In the genomic region with DNA sequence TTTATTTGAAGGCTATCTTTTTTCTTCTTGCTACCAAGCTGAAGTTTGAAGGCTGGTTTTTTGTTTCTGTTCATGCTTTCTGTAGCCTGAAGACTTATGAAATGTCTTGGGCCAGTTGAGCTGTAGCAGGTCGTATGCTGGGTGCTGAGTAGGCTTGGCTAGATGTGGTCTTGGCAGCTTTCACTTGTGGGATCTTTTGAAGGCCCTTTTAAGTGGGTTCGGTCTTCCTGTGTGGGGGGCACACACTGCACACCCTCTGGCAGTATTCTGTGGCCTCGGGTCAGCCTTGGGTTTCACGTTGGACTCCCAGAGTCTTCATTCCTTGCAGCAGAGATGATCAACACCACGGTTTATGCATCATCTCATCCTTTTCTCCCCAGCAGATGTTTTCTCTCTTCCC, we compare ENCODE assay signal across 27 cellular contexts. TPM values are rescaled to one million over a fixed set of nuclear protein-coding genes. Genes with fewer than 3 reads are reported as not detected.
A peak's percentile ranks its signal among the peaks of the same experiment; 100 is the strongest.
DNase-seq lines count a peak whose midpoint lies in the region; ATAC-seq and TF ChIP-seq lines count a peak whose summit lies in the region.
"Had no signal": no experiment of that assay in that cellular context is flagged by ENCODE, and none has a peak within 500 bp of the region (broad histone marks: within the 10 kb centered on the region; RNA-seq: fewer than 3 reads in every experiment).

No MANE protein-coding gene starts in this region.

- H3K9me2 ChIP-seq in OCI-LY7 (ENCODE audit: insufficient read depth, low read length) = no peaks in the 10 kb centered on the region

- no peak overlapping the region for H2AFZ ChIP-seq in OCI-LY7 (ENCODE audit: low read length)
- H2AFZ ChIP-seq: GM23248, parathyroid adenoma had no signal

- CTCF ChIA-PET in OCI-LY7 (lab: Charles Lee; ENCODE audit: unreplicated experiment) = no interaction called here

- H3K4me1 Mint-ChIP-seq in natural killer cell (peaks cover 59 to 71% of the 10 kb centered on the region in 2 donors), T-helper 17 cell (peaks cover 57% of the 10 kb centered on the region)
- H3K4me1 Mint-ChIP-seq in natural killer cell treated with Interleukin-12 subunit alpha and Interleukin-12 subunit beta and Interleukin-15 and Interleukin-18, amount 100 ng/mL, for 72 hours (ENCODE audit: low read depth in 2 of 2) = peaks cover 40 to 45% of the 10 kb centered on the region in 2 donors
- peaks cover 43 to 60% of the 10 kb centered on the region in 2 donors for H3K4me1 Mint-ChIP-seq in effector memory CD8-positive, alpha-beta T cell (ENCODE audit: low read depth in 2 of 2)
- H3K4me1 Mint-ChIP-seq: activated B cell treated with CpG ODN at 0.5 μM for 24 hours had no signal

- H3K4me2 ChIP-seq in OCI-LY7 (ENCODE audit: low read length) = no peak overlapping the region
- H3K4me2 ChIP-seq: smooth muscle cell had no signal

- peaks cover 36% of the 10 kb centered on the region; the same call in 1 of the 2 replicates for H3K79me2 ChIP-seq in OCI-LY7 (ENCODE audit: insufficient read depth, low read depth, low read length)

- H4K20me1 ChIP-seq in OCI-LY7 (ENCODE audit: insufficient read depth, low read length) = no peaks in the 10 kb centered on the region; the same call in 1 of the 2 replicates

- peaks cover 20% of the 10 kb centered on the region for H3K36me3 ChIP-seq in OCI-LY7 (ENCODE audit: insufficient read depth, low read length)
- H3K36me3 ChIP-seq: BE2C, right atrium auricular region, thoracic aorta, vagina had no signal

- DNase-seq in natural killer cell (no peak), T-helper 17 cell (no peak), OCI-LY7 (ENCODE audit: low spot score) (no peak)
- no peak for DNase-seq in natural killer cell treated with Interleukin-12 subunit alpha and Interleukin-12 subunit beta and Interleukin-15 and Interleukin-18, amount 100 ng/mL, for 72 hours (ENCODE audit: low spot score)
- DNase-seq in effector memory CD8-positive, alpha-beta T cell = no peak
- DNase-seq in activated CD8-positive, alpha-beta memory T cell treated with anti-CD3 and anti-CD28 coated beads, Interleukin-2, amount 50 U/mL, for 48 hours = no peak
- no peak for DNase-seq in activated CD4-positive, CD25-positive, alpha-beta regulatory T cell (lab: John Stamatoyannopoulos, UW)
- DNase-seq: activated B cell treated with CpG ODN at 0.5 μM for 24 hours; BE2C; Caco-2; caudate nucleus; DMS79; GF-D8; GM23248; mesenchymal stem cell; NCI-H187; NCI-H82; stimulated activated naive CD4-positive, alpha-beta T cell treated with Interleukin-2 at 50 U/mL for 16 hours had no signal

- H3K27me3 Mint-ChIP-seq in natural killer cell (ENCODE audit: low read depth in 2 of 2) = no peaks in the 10 kb centered on the region
- H3K27me3 Mint-ChIP-seq in natural killer cell treated with Interleukin-12 subunit alpha and Interleukin-12 subunit beta and Interleukin-15 and Interleukin-18, amount 100 ng/mL, for 72 hours = no peaks in the 10 kb centered on the region
- H3K27me3 Mint-ChIP-seq in T-helper 17 cell = no peaks in the 10 kb centered on the region
- H3K27me3 Mint-ChIP-seq in effector memory CD8-positive, alpha-beta T cell = no peaks in the 10 kb centered on the region

- no peaks in the 10 kb centered on the region for H3K9me3 ChIP-seq in T-helper 17 cell (ENCODE audit: control insufficient read depth, low read length, poor library complexity, severe bottlenecking)
- H3K9me3 ChIP-seq in OCI-LY7 (ENCODE audit: low read length) = peaks cover 5% of the 10 kb centered on the region; the same call in 1 of the 2 replicates
- H3K9me3 ChIP-seq: BE2C, Caco-2, right atrium auricular region, thoracic aorta, vagina had no signal

- H3K9me3 Mint-ChIP-seq in natural killer cell = no peaks in the 10 kb centered on the region
- H3K9me3 Mint-ChIP-seq in natural killer cell treated with Interleukin-12 subunit alpha and Interleukin-12 subunit beta and Interleukin-15 and Interleukin-18, amount 100 ng/mL, for 72 hours = no peaks in the 10 kb centered on the region
- no peaks in the 10 kb centered on the region for H3K9me3 Mint-ChIP-seq in effector memory CD8-positive, alpha-beta T cell
- H3K9me3 Mint-ChIP-seq: activated B cell treated with CpG ODN at 0.5 μM for 24 hours had no signal

- intact Hi-C loops in natural killer cell (cut with micrococcal nuclease) (no loop called here), OCI-LY7 (cut with micrococcal nuclease; ENCODE audit: unreplicated experiment) (no loop called here)

- H3K27ac Mint-ChIP-seq in natural killer cell = peak overlapping the region; percentile 11 to 50
- H3K27ac Mint-ChIP-seq in natural killer cell treated with Interleukin-12 subunit alpha and Interleukin-12 subunit beta and Interleukin-15 and Interleukin-18, amount 100 ng/mL, for 72 hours = peak overlapping the region in 1 of 2 donors; percentile 12
- H3K27ac Mint-ChIP-seq in T-helper 17 cell = peak overlapping the region; percentile 6
- peak overlapping the region; percentile 24 to 26 for H3K27ac Mint-ChIP-seq in effector memory CD8-positive, alpha-beta T cell
- H3K27ac Mint-ChIP-seq: activated B cell treated with CpG ODN at 0.5 μM for 24 hours, IgD-negative memory B cell had no signal

- no peak overlapping the region for H3K4me3 ChIP-seq in OCI-LY7 (ENCODE audit: low read depth, low read length, poor library complexity, severe bottlenecking)
- H3K4me3 ChIP-seq: GM23248, right atrium auricular region, smooth muscle cell, thoracic aorta, vagina had no signal

- ATAC-seq in natural killer cell = peak in 1 of 3 donors; percentile 70
- ATAC-seq in natural killer cell treated with Interleukin-12 subunit alpha and Interleukin-12 subunit beta and Interleukin-15 and Interleukin-18, amount 100 ng/mL, for 72 hours = no peak
- peak; percentile 12 for ATAC-seq in T-helper 17 cell
- ATAC-seq in effector memory CD8-positive, alpha-beta T cell (replicated peaks) = peak; percentile 61
- ATAC-seq: esophagus mucosa, left lobe of liver had no signal

- H3K4me1 ChIP-seq in OCI-LY7 (ENCODE audit: insufficient read depth, low read length, poor library complexity, severe bottlenecking) = peaks cover 28% of the 10 kb centered on the region
- H3K4me1 ChIP-seq: Caco-2 had no signal

- TF ChIP-seq CTCF in natural killer cell (IDR thresholded peaks at IDR 0.05) (no peak), OCI-LY7 (conservative IDR thresholded peaks at IDR 0.05; ENCODE audit: low read length) (no peak)

- no TSS peak for BruUV-seq in OCI-LY7 (replicated peaks; lab: Mats Ljungman, UMichigan)

- POLR2A ChIA-PET in OCI-LY7 (lab: Charles Lee) = no interaction called here

- H3K36me3 Mint-ChIP-seq in natural killer cell (no peaks in the 10 kb centered on the region), T-helper 17 cell (ENCODE audit: low read depth) (no peaks in the 10 kb centered on the region)
- no peaks in the 10 kb centered on the region for H3K36me3 Mint-ChIP-seq in natural killer cell treated with Interleukin-12 subunit alpha and Interleukin-12 subunit beta and Interleukin-15 and Interleukin-18, amount 100 ng/mL, for 72 hours
- peaks cover 8% of the 10 kb centered on the region for H3K36me3 Mint-ChIP-seq in effector memory CD8-positive, alpha-beta T cell (ENCODE audit: insufficient read depth)

- no peak overlapping the region for H3K27ac ChIP-seq in OCI-LY7 (ENCODE audit: low read depth, low read length, poor library complexity, severe bottlenecking)
- H3K27ac ChIP-seq: GM23248, parathyroid adenoma, RWPE1, thoracic aorta, vagina had no signal

- peak overlapping the region; percentile 14 for H3K4me3 Mint-ChIP-seq in natural killer cell
- H3K4me3 Mint-ChIP-seq in natural killer cell treated with Interleukin-12 subunit alpha and Interleukin-12 subunit beta and Interleukin-15 and Interleukin-18, amount 100 ng/mL, for 72 hours = no peak overlapping the region
- no peak overlapping the region for H3K4me3 Mint-ChIP-seq in T-helper 17 cell
- H3K4me3 Mint-ChIP-seq in effector memory CD8-positive, alpha-beta T cell = peak overlapping the region; percentile 26 to 46
- H3K4me3 Mint-ChIP-seq: activated B cell treated with CpG ODN at 0.5 μM for 24 hours, IgD-negative memory B cell had no signal

RNA-seq across cellular contexts. Expression of a gene that starts 17.6 kb away (rescaled TPM):
- 10 to 100 TPM; 48.5 to 73.5 (median 68.8) TPM for total RNA-seq in natural killer cell
- total RNA-seq in natural killer cell treated with Interleukin-12 subunit alpha and Interleukin-12 subunit beta and Interleukin-15 and Interleukin-18, amount 100 ng/mL, for 72 hours = 10 to 100 TPM; 10.4 to 12.5 TPM
- 10 to 100 TPM; 55.9 to 65.1 TPM for total RNA-seq in T-helper 17 cell
- 7.6 and 8.5 TPM in 2 replicates for total RNA-seq in OCI-LY7 (2014; rRNA removed; shearing (Covaris generic))
- 40.0 and 47.3 TPM in 2 replicates for total RNA-seq in OCI-LY7 (2022)
- total RNA-seq: Caco-2 had no signal

Comparison
In these comparisons a context has a peak if more than half of its experiments do, and no peak if none do; other contexts are left out.
1. H3K4me3 Mint-ChIP-seq: peak in natural killer cell (single experiment) and effector memory CD8-positive, alpha-beta T cell (2 of 2); none in natural killer cell treated with Interleukin-12 subunit alpha and Interleukin-12 subunit beta and Interleukin-15 and Interleukin-18, amount 100 ng/mL, for 72 hours (single experiment) and T-helper 17 cell (single experiment).
2. ATAC-seq: peak in T-helper 17 cell (single experiment) and effector memory CD8-positive, alpha-beta T cell (single experiment); none in natural killer cell treated with Interleukin-12 subunit alpha and Interleukin-12 subunit beta and Interleukin-15 and Interleukin-18, amount 100 ng/mL, for 72 hours (0 of 2).